1 cellular context compared by ENCODE assay signal in genomic region chr10:97879241-97879640, GRCh38.
TF ChIP-seq lines count a peak whose summit lies in the region.

No MANE protein-coding gene starts in this region.

TF ChIP-seq in GM23338, 12 proteins besides CTCF, POLR2A, EP300 and RAD21 (continued from another document):
- TF ChIP-seq REST (IDR thresholded peaks at IDR 0.05; ENCODE audit: unreplicated experiment) (no peak), ZNF331 (CRISPR knock-in tag; IDR thresholded peaks at IDR 0.05; ENCODE audit: low read depth) (no peak), EZH2 (IDR thresholded peaks at IDR 0.05; ENCODE audit: low read depth, unreplicated experiment) (no peak), EZH2phosphoT487 (IDR thresholded peaks at IDR 0.05; ENCODE audit: unreplicated experiment) (no peak)
